Comparison of ENCODE assay signal across 15 cellular contexts in the genomic region with DNA sequence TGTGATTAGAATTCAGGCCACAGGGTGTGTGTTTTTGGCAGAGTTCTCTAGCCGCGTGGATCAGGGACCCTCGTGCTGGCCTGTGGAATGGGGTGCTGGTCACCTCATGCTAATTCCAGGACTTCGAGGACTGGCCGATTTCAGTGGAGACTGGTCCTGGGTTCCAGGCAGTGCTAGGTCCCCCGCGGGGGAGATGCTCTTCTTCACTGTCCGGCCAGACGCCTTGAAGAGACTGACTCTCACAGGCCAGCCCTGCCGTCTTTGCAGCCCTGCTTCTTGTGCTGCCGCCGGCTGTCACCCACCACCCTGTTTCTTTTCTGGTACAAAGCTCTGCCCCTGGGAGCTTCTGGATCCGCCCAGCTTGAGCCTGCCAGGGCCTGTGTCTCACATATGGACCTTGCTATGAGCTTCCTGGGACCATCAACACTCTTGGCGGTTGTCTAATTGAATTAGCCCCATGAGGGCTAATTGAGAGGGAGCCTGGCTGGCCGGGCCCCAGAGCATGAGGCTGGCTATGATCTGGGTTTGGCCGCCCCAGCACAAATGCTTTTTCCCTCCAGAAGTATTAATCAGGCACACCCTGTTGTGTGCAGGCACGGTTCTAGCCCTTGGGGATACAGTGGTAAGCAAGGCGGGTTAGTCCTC. TPM values are rescaled to one million over a fixed set of nuclear protein-coding genes. Genes with fewer than 3 reads are reported as not detected.
DNase-seq lines count a peak whose midpoint lies in the region; ATAC-seq, FAIRE-seq and TF ChIP-seq lines count a peak whose summit lies in the region.
"Had no signal": no experiment of that assay in that cellular context is flagged by ENCODE, and none has a peak within 500 bp of the region (broad histone marks: within the 10 kb centered on the region; RNA-seq: fewer than 3 reads in every experiment).

No MANE protein-coding gene starts in this region.

- no peak for TF ChIP-seq CTCF in activated CD8-positive, alpha-beta T cell treated with anti-CD3 and anti-CD28 coated beads for 36 hours (IDR thresholded peaks at IDR 0.05)
- TF ChIP-seq CTCF in heart right ventricle (IDR thresholded peaks at IDR 0.05), result no peak

- peak; percentile 65 for DNase-seq in D341Med (ENCODE audit: low spot score)
- DNase-seq in activated CD8-positive, alpha-beta T cell treated with anti-CD3 and anti-CD28 coated beads for 36 hours, result no peak
- DNase-seq in heart right ventricle, result no peak
- DNase-seq in small intestine, result no peak
- DNase-seq in NCI-H2227 (lab: John Stamatoyannopoulos, UW; ENCODE audit: unreplicated experiment), result no peak
- no peak for DNase-seq in retina
- DNase-seq in foreskin melanocyte, result no peak
- no peak for DNase-seq in activated effector memory CD4-positive, alpha-beta T cell treated with Interleukin-2 at 50 U/mL for 16 hours
- DNase-seq: activated CD4-positive, CD25-positive, alpha-beta regulatory T cell; cerebellar nuclear complex; COR-L47; KBM-7; NCI-H187; SK-N-SH had no signal

- 73 to 74% methylated on average over 18 of the region's 18 CpGs for WGBS in heart right ventricle, 2 donors
- 32 to 61% (median 48%) methylated on average over 18 of the region's 18 CpGs for WGBS in small intestine, 3 donors

- ATAC-seq in activated CD8-positive, alpha-beta T cell treated with anti-CD3 and anti-CD28 coated beads for 36 hours, result no peak
- peak in 5 of 8 donors; percentile 7 to 40 (median 19) for ATAC-seq in heart right ventricle

- peak overlapping the region; percentile 19 to 77 (median 53) for H3K27ac ChIP-seq in heart right ventricle
- H3K27ac ChIP-seq in small intestine (ENCODE audit: low read depth in 1 of 2, low read length in 1 of 2), result peak overlapping the region; percentile 3 to 25
- H3K27ac ChIP-seq: suprapubic skin had no signal

- no peaks in the 10 kb centered on the region for H3K9me3 Mint-ChIP-seq in activated CD8-positive, alpha-beta T cell treated with anti-CD3 and anti-CD28 coated beads for 36 hours

- peaks cover 67% of the 10 kb centered on the region for H3K4me1 Mint-ChIP-seq in activated CD8-positive, alpha-beta T cell treated with anti-CD3 and anti-CD28 coated beads for 36 hours (ENCODE audit: low read depth)

- intact Hi-C loops in activated CD8-positive, alpha-beta T cell treated with anti-CD3 and anti-CD28 coated beads for 36 hours (cut with micrococcal nuclease), result no loop called here
- intact Hi-C loops in heart right ventricle (cut with DNase I), result no loop called here

- H3K36me3 Mint-ChIP-seq in activated CD8-positive, alpha-beta T cell treated with anti-CD3 and anti-CD28 coated beads for 36 hours (ENCODE audit: low read depth), result peaks cover 61% of the 10 kb centered on the region

- H3K4me1 ChIP-seq in heart right ventricle, result peaks cover 25 to 96% (median 80%) of the 10 kb centered on the region in 9 donors
- H3K4me1 ChIP-seq in small intestine (ENCODE audit: control insufficient read depth in 2 of 2, insufficient read depth in 1 of 2, low read depth in 1 of 2, low read length in 1 of 2), result peaks cover 10 to 30% of the 10 kb centered on the region in 2 donors

- CTCF ChIA-PET in activated CD8-positive, alpha-beta T cell treated with anti-CD3 and anti-CD28 coated beads for 36 hours (lab: Charles Lee), result interaction anchor here (1.2 to 6.6 kb wide), 6 partner anchors 12 to 36 kb away, joined by 3 to 53 read pairs (median 10); no protein-coding TSS in a partner anchor

- no peaks in the 10 kb centered on the region for H3K27me3 ChIP-seq in heart right ventricle
- no peaks in the 10 kb centered on the region for H3K27me3 ChIP-seq in small intestine (ENCODE audit: control insufficient read depth in 2 of 2, insufficient read depth in 2 of 2, low read length in 2 of 2)
- H3K27me3 ChIP-seq: suprapubic skin had no signal

- no peaks in the 10 kb centered on the region for H3K9me3 ChIP-seq in heart right ventricle
- H3K9me3 ChIP-seq in small intestine (ENCODE audit: control insufficient read depth, low read depth), result no peaks in the 10 kb centered on the region
- H3K9me3 ChIP-seq: SK-N-SH, suprapubic skin had no signal

- H3K27ac Mint-ChIP-seq in activated CD8-positive, alpha-beta T cell treated with anti-CD3 and anti-CD28 coated beads for 36 hours, result peak overlapping the region; percentile 82

- POLR2A ChIA-PET in activated CD8-positive, alpha-beta T cell treated with anti-CD3 and anti-CD28 coated beads for 36 hours (lab: Charles Lee), result interaction anchor here (0.6 to 5.8 kb wide), 5 partner anchors 11 to 199 kb away, joined by 3 to 53 read pairs (median 4); no protein-coding TSS in a partner anchor

- H3K36me3 ChIP-seq in heart right ventricle (peaks cover 0 to 39% (median 8%) of the 10 kb centered on the region in 9 donors), small intestine (ENCODE audit: control insufficient read depth in 2 of 2, insufficient read depth in 2 of 2, low read length in 2 of 2) (peaks cover 2 to 3% of the 10 kb centered on the region in 2 donors)

- H3K27me3 Mint-ChIP-seq in activated CD8-positive, alpha-beta T cell treated with anti-CD3 and anti-CD28 coated beads for 36 hours, result no peaks in the 10 kb centered on the region

- FAIRE-seq in small intestine (lab: Jason Lieb, UNC), result no peak

- peak overlapping the region; percentile 46 for H3K4me3 Mint-ChIP-seq in activated CD8-positive, alpha-beta T cell treated with anti-CD3 and anti-CD28 coated beads for 36 hours

- H3K4me3 ChIP-seq in heart right ventricle, result no peak overlapping the region
- H3K4me3 ChIP-seq in small intestine (ENCODE audit: low read depth in 1 of 2, low read length in 2 of 2), result no peak overlapping the region
- H3K4me3 ChIP-seq: suprapubic skin had no signal

RNA-seq across cellular contexts. Expression of a gene that starts 8.2 kb away (rescaled TPM):
- 10 to 100 TPM; 26.0 to 28.7 TPM for total RNA-seq in activated CD8-positive, alpha-beta T cell treated with anti-CD3 and anti-CD28 coated beads for 36 hours
- 10 to 100 TPM; 17.3 to 37.9 (median 20.9) TPM for total RNA-seq in heart right ventricle
- polyA plus RNA-seq in heart right ventricle (10 to 100 TPM; 11.5 to 26.6 TPM), small intestine (10 to 100 TPM in 1 of 3 donors, 1 to 10 TPM in 2; 8.5 to 55.0 (median 8.6) TPM)
